ENCODE assay signal across 26 cellular contexts in genomic region chr4:177771645-177772044, GRCh38.
"Had no signal": no experiment of that assay in that cellular context is flagged by ENCODE, and none has a peak within 500 bp of the region (broad histone marks: within the 10 kb centered on the region; RNA-seq: fewer than 3 reads in every experiment).

No MANE protein-coding gene starts in this region.

- H3K4me3 ChIP-seq: ascending aorta, cardiac muscle cell, colonic mucosa, MG63 had no signal

- H3K27ac ChIP-seq: ascending aorta, cardiac muscle cell, colonic mucosa had no signal

- H3K27me3 ChIP-seq: ascending aorta, cardiac muscle cell, colonic mucosa, MG63 had no signal

- H3K9me3 ChIP-seq: ascending aorta, colonic mucosa, MG63 had no signal

- DNase-seq: activated CD4-positive, alpha-beta T cell treated with anti-CD3 and anti-CD28 coated beads, Interleukin-2, amount 10 ng/mL, durations not matched to agents 24 days and 14 days; activated CD4-positive, alpha-beta T cell treated with anti-CD3 and anti-CD28 coated beads, Interleukin-2, amount 50 U/mL, for 4 hours; activated CD8-positive, alpha-beta T cell treated with anti-CD3 and anti-CD28 coated beads for 36 hours; activated gamma-delta T cell; activated naive CD4-positive, alpha-beta T cell treated with Interleukin-2 at 50 U/mL for 16 hours; activated naive CD8-positive, alpha-beta T cell treated with anti-CD3 and anti-CD28 coated beads, Interleukin-2, amount 10 ng/mL, durations not matched to agents 7 days and 5 days; activated T-cell treated with anti-CD3 and anti-CD28 coated beads, Interleukin-2, amount 50 U/mL, for 24 hours; amygdala; colonic mucosa; Karpas-422; KBM-7; MG63; NCI-H1048; NCI-H1105 treated with DMSO at 0.1 percent for 48 hours; NCI-H1436; NCI-H1694 treated with DMSO at 0.1 percent for 48 hours; NCI-H2029; NCI-H2107; NCI-H226; NCI-H446 treated with DMSO at 0.1 percent for 48 hours; NCI-H526; Right ventricle myocardium superior; SW 1271; T1000 had no signal

- H3K36me3 ChIP-seq: ascending aorta, cardiac muscle cell, colonic mucosa, MG63 had no signal

- ATAC-seq: activated CD8-positive, alpha-beta T cell treated with anti-CD3 and anti-CD28 coated beads for 36 hours had no signal

- H3K4me1 ChIP-seq: ascending aorta, colonic mucosa had no signal
